17 cellular contexts compared by ENCODE assay signal in the genomic region with DNA sequence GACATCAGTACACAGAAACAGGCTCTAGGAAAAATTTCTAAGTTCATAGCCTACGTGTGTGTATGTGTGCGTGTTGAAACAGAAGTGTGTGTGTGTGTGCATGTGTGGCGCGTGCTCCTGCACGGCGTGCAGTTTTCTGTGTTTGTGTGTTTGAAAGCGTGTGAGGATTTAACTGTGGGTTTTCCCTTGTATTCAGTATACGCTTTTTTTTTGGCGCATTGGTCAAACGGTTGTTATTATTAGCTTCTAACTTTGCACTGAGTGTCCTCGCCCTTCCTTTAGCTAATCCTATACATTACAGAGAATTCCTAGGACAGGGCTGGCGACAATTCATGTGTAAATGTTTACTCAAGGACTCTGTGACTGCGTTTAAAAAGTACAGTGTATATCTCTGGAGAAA. TPM values are rescaled to one million over a fixed set of nuclear protein-coding genes. Genes with fewer than 3 reads are reported as not detected.
"Had no signal": no experiment of that assay in that cellular context is flagged by ENCODE, and none has a peak within 500 bp of the region (broad histone marks: within the 10 kb centered on the region; RNA-seq: fewer than 3 reads in every experiment).

No MANE protein-coding gene starts in this region.

- ATAC-seq: effector memory CD8-positive, alpha-beta T cell; lower lobe of right lung; naive thymus-derived CD8-positive, alpha-beta T cell; stimulated activated memory B cell treated with anti-CD40 and anti-IgM and Interleukin-4, amounts not matched to agents 10 μg/mL and 1 μg/mL and 100 μg/mL, for 72 hours had no signal

- H3K4me3 ChIP-seq: lower lobe of right lung, right atrium auricular region, tibial nerve had no signal

- H3K27me3 ChIP-seq: neutrophil, right atrium auricular region, tibial nerve had no signal

- H3K4me1 ChIP-seq: lower lobe of right lung had no signal

- DNase-seq: activated B cell treated with CpG ODN at 0.5 μM for 24 hours; activated CD4-positive, alpha-beta T cell treated with anti-CD3 and anti-CD28 coated beads, Interleukin-2, amount 10 ng/mL, durations not matched to agents 24 days and 14 days; activated CD8-positive, alpha-beta memory T cell treated with anti-CD3 and anti-CD28 coated beads for 24 hours; activated naive CD4-positive, alpha-beta T cell treated with anti-CD3 and anti-CD28 coated beads, Interleukin-2, amount 50 U/mL, for 16 hours; effector memory CD8-positive, alpha-beta T cell; erythroblast; hypothalamus; lower lobe of right lung; naive thymus-derived CD8-positive, alpha-beta T cell; posterior cingulate gyrus had no signal

- H3K9me3 ChIP-seq: lower lobe of right lung, neutrophil, right atrium auricular region, tibial nerve had no signal

- H3K27ac ChIP-seq: lower lobe of right lung, neutrophil, right atrium auricular region, tibial nerve had no signal

RNA-seq across cellular contexts. Expression of gene C17orf99, which starts 40.6 kb away (rescaled TPM):
- total RNA-seq: activated CD4-positive, alpha-beta T cell treated with anti-CD3 and anti-CD28 coated beads, Interleukin-2, amount 10 ng/mL, durations not matched to agents 24 days and 14 days; lower lobe of right lung; mononuclear cell; right atrium auricular region; subcutaneous adipose tissue; T-helper 1 cell treated with Interleukin-12 subunit alpha and Interleukin-12 subunit beta and Interleukin-4 antibody, amounts not matched to agents 30 ng/mL and 1 ng/mL, for 36 hours; tibial nerve had no signal
- polyA plus RNA-seq: naive thymus-derived CD8-positive, alpha-beta T cell had no signal
